In genomic region chr22:30005213-30005857, GRCh38 we compare ENCODE assay signal across 9 cellular contexts.
A peak's percentile ranks its signal among the peaks of the same experiment; 100 is the strongest.
DNase-seq lines count a peak whose midpoint lies in the region; ATAC-seq, FAIRE-seq and TF ChIP-seq lines count a peak whose summit lies in the region.
"Had no signal": no experiment of that assay in that cellular context is flagged by ENCODE, and none has a peak within 500 bp of the region (broad histone marks: within the 10 kb centered on the region; RNA-seq: fewer than 3 reads in every experiment).

No MANE protein-coding gene starts in this region.

- no peaks in the 10 kb centered on the region for H3K79me2 ChIP-seq in keratinocyte (ENCODE audit: control insufficient read depth, insufficient read depth, low read length)

- no peak overlapping the region for H3K27ac ChIP-seq in keratinocyte (ENCODE audit: control insufficient read depth, insufficient read depth, low read length)
- H3K27ac ChIP-seq: BLaER1 treated with 17β-estradiol and CSF1 and Interleukin-3, amounts not matched to agents 10 nM and 100 nM had no signal

- H3K4me1 ChIP-seq in keratinocyte (ENCODE audit: control insufficient read depth, extremely low read depth, insufficient read depth, low read length): no peaks in the 10 kb centered on the region

- no peak overlapping the region for H3K9ac ChIP-seq in keratinocyte (ENCODE audit: control insufficient read depth, extremely low read depth, insufficient read depth, low read length)
- H3K9ac ChIP-seq: BLaER1 treated with 17β-estradiol and CSF1 and Interleukin-3, amounts not matched to agents 10 nM and 100 nM had no signal

- TF ChIP-seq CTCF in WI38 (IDR thresholded peaks at IDR 0.05; ENCODE audit: low read depth, low read length) (peak; percentile 99), bronchial epithelial cell (IDR thresholded peaks at IDR 0.05; ENCODE audit: insufficient read depth, low read length, severe bottlenecking) (peak; percentile 82), keratinocyte (optimal IDR thresholded peaks at IDR 0.05 in 1 of 3, IDR thresholded peaks at IDR 0.05 in 1 of 3, conservative IDR thresholded peaks at IDR 0.05 in 1 of 3; ENCODE audit: extremely low read depth in 1 of 3, insufficient read depth in 2 of 3, low read length in 3 of 3) (peak; percentile 89 to 99 (median 92))

- peaks cover 7% of the 10 kb centered on the region for H3K36me3 ChIP-seq in bronchial epithelial cell (ENCODE audit: control insufficient read depth, insufficient read depth, low read length)
- peaks cover 20 to 30% of the 10 kb centered on the region in 2 experiments for H3K36me3 ChIP-seq in keratinocyte (ENCODE audit: control insufficient read depth in 2 of 2, extremely low read depth in 1 of 2, insufficient read depth in 2 of 2, low read length in 2 of 2)

- H3K27me3 ChIP-seq in bronchial epithelial cell (ENCODE audit: control insufficient read depth, insufficient read depth, low read length) (no peaks in the 10 kb centered on the region), keratinocyte (ENCODE audit: control insufficient read depth, extremely low read depth, insufficient read depth, low read length) (no peaks in the 10 kb centered on the region)
- H3K27me3 ChIP-seq: BLaER1 treated with 17β-estradiol and CSF1 and Interleukin-3, amounts not matched to agents 10 nM and 100 nM had no signal

- H3K9me1 ChIP-seq in keratinocyte (ENCODE audit: control insufficient read depth, extremely low read depth, insufficient read depth, low read length): no peaks in the 10 kb centered on the region

- no peak overlapping the region for H3K4me2 ChIP-seq in keratinocyte (ENCODE audit: control insufficient read depth, extremely low read depth, insufficient read depth, low read depth, low read length)
- H3K4me2 ChIP-seq: BLaER1 treated with 17β-estradiol and CSF1 and Interleukin-3, amounts not matched to agents 10 nM and 100 nM had no signal

- DNase-seq in NCI-H2081 (lab: John Stamatoyannopoulos, UW) (peak; percentile 31 to 35), NCI-H2081 treated with DMSO at 0.1 percent for 48 hours (lab: John Stamatoyannopoulos, UW) (no peak), NCI-H146 treated with DMSO at 0.1 percent for 48 hours (lab: John Stamatoyannopoulos, UW; ENCODE audit: unreplicated experiment) (peak; percentile 25), bronchial epithelial cell (ENCODE audit: low read depth) (peak; percentile 57), keratinocyte (ENCODE audit: low read depth, low spot score) (no peak)
- DNase-seq in stimulated activated CD4-positive, alpha-beta T cell treated with anti-CD3 and anti-CD28 coated beads, Interleukin-2, amount 100 ng/mL, for 24 hours: peak; percentile 72 to 77

- dilution Hi-C loops in keratinocyte (cut with MboI; ENCODE audit: extremely low pct_ligation_motif_present, low sequenced_read_pairs): no loop called here

- no peak for FAIRE-seq in bronchial epithelial cell (lab: Jason Lieb, UNC)
- FAIRE-seq in keratinocyte (lab: Jason Lieb, UNC): peak; percentile 93

- no peak for ATAC-seq in GM18858 (IDR thresholded peaks at IDR 0.05; ENCODE audit: unreplicated experiment)

- no peaks in the 10 kb centered on the region for H3K9me3 ChIP-seq in keratinocyte (ENCODE audit: control insufficient read depth, low read depth, low read length)
- H3K9me3 ChIP-seq: BLaER1 treated with 17β-estradiol and CSF1 and Interleukin-3, amounts not matched to agents 10 nM and 100 nM had no signal

- H3K4me3 ChIP-seq in WI38 (ENCODE audit: low read depth, low read length): no peak overlapping the region
- H3K4me3 ChIP-seq in bronchial epithelial cell (ENCODE audit: low read depth, low read length): no peak overlapping the region
- H3K4me3 ChIP-seq in keratinocyte (ENCODE audit: control insufficient read depth in 2 of 3, extremely low read depth in 1 of 3, insufficient read depth in 2 of 3, low read depth in 1 of 3, low read length in 3 of 3): no peak overlapping the region
- H3K4me3 ChIP-seq: BLaER1 treated with 17β-estradiol and CSF1 and Interleukin-3, amounts not matched to agents 10 nM and 100 nM had no signal

- no peaks in the 10 kb centered on the region for H4K20me1 ChIP-seq in keratinocyte (ENCODE audit: control insufficient read depth, extremely low read depth, insufficient read depth, low read length)

- no peak overlapping the region for H2AFZ ChIP-seq in keratinocyte (ENCODE audit: control insufficient read depth, low read length)

Comparison
In these comparisons a context has a peak if more than half of its experiments do, and no peak if none do; other contexts are left out.
1. DNase-seq: peak in NCI-H2081 (2 of 2), NCI-H146 treated with DMSO at 0.1 percent for 48 hours (single experiment), bronchial epithelial cell (single experiment) and stimulated activated CD4-positive, alpha-beta T cell treated with anti-CD3 and anti-CD28 coated beads, Interleukin-2, amount 100 ng/mL, for 24 hours (2 of 2); none in NCI-H2081 treated with DMSO at 0.1 percent for 48 hours (single experiment) and keratinocyte (single experiment).
2. Peak in every context shown above with its lines, with median percentiles within 50 percentile points of each other: CTCF ChIP-seq.